ENCODE assay signal across 16 cellular contexts in genomic region chr4:5955856-5956255, GRCh38.
DNase-seq lines count a peak whose midpoint lies in the region; ATAC-seq, FAIRE-seq and TF ChIP-seq lines count a peak whose summit lies in the region.
"Had no signal": no experiment of that assay in that cellular context is flagged by ENCODE, and none has a peak within 500 bp of the region (broad histone marks: within the 10 kb centered on the region; RNA-seq: fewer than 3 reads in every experiment).

No MANE protein-coding gene starts in this region.

- H3K4me1 ChIP-seq in GM23338 (ENCODE audit: insufficient read depth) (peaks cover 3% of the 10 kb centered on the region; the same call in 1 of the 2 replicates), kidney (ENCODE audit: control insufficient read depth in 1 of 2, insufficient read depth in 1 of 2, low read depth in 1 of 2, low read length in 2 of 2) (peaks cover 0 to 11% of the 10 kb centered on the region in 2 donors)
- H3K4me1 ChIP-seq: psoas muscle had no signal

- no peaks in the 10 kb centered on the region for H3K9me3 ChIP-seq in kidney (ENCODE audit: control insufficient read depth in 1 of 2, low read length in 2 of 2)
- H3K9me3 ChIP-seq: left lung, psoas muscle, upper lobe of right lung had no signal

- H3K79me2 ChIP-seq in GM23338 (replicated peaks; ENCODE audit: insufficient read depth): no peaks in the 10 kb centered on the region

- H3K27ac Mint-ChIP-seq in GM23338 (peak overlapping the region; percentile 52; the same call in 1 of the 2 replicates), glutamatergic neuron (ENCODE audit: unreplicated experiment) (peak overlapping the region; percentile 96)
- H3K27ac Mint-ChIP-seq: activated CD4-positive, alpha-beta T cell treated with anti-CD3 and anti-CD28 coated beads, Interleukin-2, amount 10 ng/mL, durations not matched to agents 24 days and 14 days; activated naive CD4-positive, alpha-beta T cell treated with anti-CD3 and anti-CD28 coated beads, Interleukin-2, amount 10 ng/mL, durations not matched to agents 7 days and 5 days had no signal

- no peaks in the 10 kb centered on the region for H3K9me3 Mint-ChIP-seq in GM23338
- H3K9me3 Mint-ChIP-seq in glutamatergic neuron (ENCODE audit: unreplicated experiment): peaks cover 35% of the 10 kb centered on the region
- H3K9me3 Mint-ChIP-seq: activated CD4-positive, alpha-beta T cell treated with anti-CD3 and anti-CD28 coated beads, Interleukin-2, amount 10 ng/mL, durations not matched to agents 24 days and 14 days; activated naive CD4-positive, alpha-beta T cell treated with anti-CD3 and anti-CD28 coated beads, Interleukin-2, amount 10 ng/mL, durations not matched to agents 7 days and 5 days had no signal

- intact Hi-C loops in kidney (cut with DNase I): no loop called here

- peaks cover 29% of the 10 kb centered on the region for H3K27me3 Mint-ChIP-seq in GM23338 (ENCODE audit: insufficient read depth, low read depth, poor library complexity)
- peaks cover 24% of the 10 kb centered on the region for H3K27me3 Mint-ChIP-seq in glutamatergic neuron (ENCODE audit: unreplicated experiment)
- H3K27me3 Mint-ChIP-seq: activated naive CD4-positive, alpha-beta T cell treated with anti-CD3 and anti-CD28 coated beads, Interleukin-2, amount 10 ng/mL, durations not matched to agents 7 days and 5 days had no signal

- H3K9ac ChIP-seq in kidney (ENCODE audit: low read length in 2 of 2): no peak overlapping the region

- no peaks in the 10 kb centered on the region for H3F3A ChIP-seq in GM23338 (replicated peaks; ENCODE audit: low read depth)

- no peak overlapping the region for H3K4me2 ChIP-seq in GM23338

- H3K27ac ChIP-seq in GM23338 (ENCODE audit: low read depth) (no peak overlapping the region), kidney (ENCODE audit: low read depth in 2 of 2, low read length in 2 of 2) (no peak overlapping the region)
- H3K27ac ChIP-seq: left lung, psoas muscle, upper lobe of right lung had no signal

- TF ChIP-seq CTCF in GM12865 (IDR thresholded peaks at IDR 0.05; ENCODE audit: insufficient read depth, low read depth, low read length, missing control alignments): no peak
- no peak for TF ChIP-seq CTCF in GM23338 (conservative IDR thresholded peaks at IDR 0.05; ENCODE audit: low read depth in 2 of 2)
- no peak for TF ChIP-seq CTCF in glutamatergic neuron (IDR thresholded peaks at IDR 0.05; ENCODE audit: partially characterized antibody, unreplicated experiment)
- TF ChIP-seq CTCF in kidney (IDR thresholded peaks at IDR 0.05; ENCODE audit: borderline replicate concordance, extremely low read depth, insufficient read depth): no peak

- H3K36me3 ChIP-seq in GM23338 (ENCODE audit: insufficient read depth) (no peaks in the 10 kb centered on the region), kidney (ENCODE audit: control insufficient read depth in 1 of 2, insufficient read depth in 2 of 2, low read length in 2 of 2) (no peaks in the 10 kb centered on the region)
- H3K36me3 ChIP-seq: left lung, upper lobe of right lung had no signal

- H3K36me3 Mint-ChIP-seq in GM23338 (ENCODE audit: low read depth) (no peaks in the 10 kb centered on the region), glutamatergic neuron (ENCODE audit: unreplicated experiment) (peaks cover 5% of the 10 kb centered on the region)
- H3K36me3 Mint-ChIP-seq: activated naive CD4-positive, alpha-beta T cell treated with anti-CD3 and anti-CD28 coated beads, Interleukin-2, amount 10 ng/mL, durations not matched to agents 7 days and 5 days had no signal

- no peaks in the 10 kb centered on the region for H3K9me2 ChIP-seq in GM23338 (ENCODE audit: insufficient read depth)

- H3K4me3 Mint-ChIP-seq in GM23338 (no peak overlapping the region), glutamatergic neuron (ENCODE audit: unreplicated experiment) (peak overlapping the region; percentile 77)
- H3K4me3 Mint-ChIP-seq: activated CD4-positive, alpha-beta T cell treated with anti-CD3 and anti-CD28 coated beads, Interleukin-2, amount 10 ng/mL, durations not matched to agents 24 days and 14 days; activated naive CD4-positive, alpha-beta T cell treated with anti-CD3 and anti-CD28 coated beads, Interleukin-2, amount 10 ng/mL, durations not matched to agents 7 days and 5 days had no signal

- no peak for FAIRE-seq in kidney (lab: Jason Lieb, UNC)
- FAIRE-seq: K562 had no signal

- H4K20me1 ChIP-seq in GM23338 (replicated peaks; ENCODE audit: insufficient read depth): no peaks in the 10 kb centered on the region

- DNase-seq in GM12865 (ENCODE audit: low read depth) (peak; percentile 37), GM23338 (ENCODE audit: low spot score) (no peak), SKM-1 treated with dmso at 0.1 percent for 144 hours (lab: John Stamatoyannopoulos, UW; ENCODE audit: unreplicated experiment) (peak; percentile 47), glutamatergic neuron (no peak), kidney (no peak)
- DNase-seq: activated CD4-positive, alpha-beta T cell treated with anti-CD3 and anti-CD28 coated beads, Interleukin-2, amount 10 ng/mL, durations not matched to agents 24 days and 14 days; activated naive CD4-positive, alpha-beta T cell treated with anti-CD3 and anti-CD28 coated beads, Interleukin-2, amount 10 ng/mL, durations not matched to agents 7 days and 5 days; left lung; SW 1271 had no signal

- H3K4me3 ChIP-seq in GM12865 (ENCODE audit: low read depth, low read length): no peak overlapping the region
- H3K4me3 ChIP-seq in GM23338: no peak overlapping the region
- no peak overlapping the region for H3K4me3 ChIP-seq in kidney (ENCODE audit: low read length in 2 of 2)
- H3K4me3 ChIP-seq: K562, left lung, psoas muscle, upper lobe of right lung had no signal

- peak overlapping the region; percentile 72 for H2AFZ ChIP-seq in GM23338

- H3K4me1 Mint-ChIP-seq in GM23338 (peaks cover 22% of the 10 kb centered on the region), glutamatergic neuron (ENCODE audit: low read depth, unreplicated experiment) (peaks cover 65% of the 10 kb centered on the region)
- H3K4me1 Mint-ChIP-seq: activated naive CD4-positive, alpha-beta T cell treated with anti-CD3 and anti-CD28 coated beads, Interleukin-2, amount 10 ng/mL, durations not matched to agents 7 days and 5 days had no signal

- no peaks in the 10 kb centered on the region for H3K27me3 ChIP-seq in GM23338 (ENCODE audit: insufficient read depth)
- H3K27me3 ChIP-seq: upper lobe of right lung had no signal

- ATAC-seq in GM23338: no peak
- no peak for ATAC-seq in HG03280 (IDR thresholded peaks at IDR 0.05; ENCODE audit: unreplicated experiment)
- no peak for ATAC-seq in GM19452 (IDR thresholded peaks at IDR 0.05; ENCODE audit: unreplicated experiment)
- ATAC-seq in GM18511 (IDR thresholded peaks at IDR 0.05; ENCODE audit: unreplicated experiment): no peak
- ATAC-seq: HCT116, psoas muscle had no signal

TF ChIP-seq in GM23338, 12 proteins besides CTCF, POLR2A, EP300 and RAD21 (continues in another document):
- no peak for TF ChIP-seq JUNB (IDR thresholded peaks at IDR 0.05; ENCODE audit: unreplicated experiment)

Comparison
In these comparisons a context has a peak if more than half of its experiments do, and no peak if none do; other contexts are left out.
1. DNase-seq: peak in GM12865 (single experiment) and SKM-1 treated with dmso at 0.1 percent for 144 hours (single experiment); none in GM23338 (single experiment), glutamatergic neuron (single experiment) and kidney (single experiment).